18 cellular contexts compared by ENCODE assay signal in genomic region chr9:19495186-19496028, GRCh38.
DNase-seq lines count a peak whose midpoint lies in the region; ATAC-seq, FAIRE-seq and TF ChIP-seq lines count a peak whose summit lies in the region.
"Had no signal": no experiment of that assay in that cellular context is flagged by ENCODE, and none has a peak within 500 bp of the region (broad histone marks: within the 10 kb centered on the region; RNA-seq: fewer than 3 reads in every experiment).

No MANE protein-coding gene starts in this region.

- H3K27ac Mint-ChIP-seq in astrocyte (ENCODE audit: unreplicated experiment) (peak overlapping the region; percentile 73), progenitor cell of endocrine pancreas (no peak overlapping the region)
- H3K27ac Mint-ChIP-seq: CD4-positive, alpha-beta T cell had no signal

- FAIRE-seq in HepG2 (lab: Jason Lieb, UNC) (no peak), astrocyte (lab: Jason Lieb, UNC) (no peak)
- FAIRE-seq: D721Med had no signal

- H3K4me3 Mint-ChIP-seq in astrocyte (ENCODE audit: unreplicated experiment) = no peak overlapping the region
- H3K4me3 Mint-ChIP-seq in progenitor cell of endocrine pancreas (ENCODE audit: low read depth) = no peak overlapping the region
- H3K4me3 Mint-ChIP-seq: CD4-positive, alpha-beta T cell had no signal

- H3K9me3 ChIP-seq in HepG2 (ENCODE audit: low read length) = no peaks in the 10 kb centered on the region
- H3K9me3 ChIP-seq in right lobe of liver = no peaks in the 10 kb centered on the region
- H3K9me3 ChIP-seq in astrocyte (ENCODE audit: insufficient read depth, low read depth, low read length) = no peaks in the 10 kb centered on the region
- H3K9me3 ChIP-seq: SJSA1 had no signal

- H3K4me2 ChIP-seq in HepG2 (ENCODE audit: low read depth, low read length) (no peak overlapping the region), astrocyte (ENCODE audit: low read length) (no peak overlapping the region)

- peaks cover 2% of the 10 kb centered on the region for H3K9me3 Mint-ChIP-seq in astrocyte (ENCODE audit: unreplicated experiment)
- peaks cover 9% of the 10 kb centered on the region for H3K9me3 Mint-ChIP-seq in progenitor cell of endocrine pancreas (ENCODE audit: low read depth)
- H3K9me3 Mint-ChIP-seq: CD4-positive, alpha-beta T cell had no signal

- 13% methylated on average over 8 of the region's 9 CpGs for WGBS in HepG2 (ENCODE audit: low lambda C conversion rate)
- WGBS in right lobe of liver (ENCODE audit: insufficient coverage, low coverage, low lambda C conversion rate, missing lambda C conversion rate) = 50% methylated on average over 8 of the region's 9 CpGs

- H3K27me3 Mint-ChIP-seq in astrocyte (ENCODE audit: low read depth, unreplicated experiment) (peaks cover 20% of the 10 kb centered on the region), progenitor cell of endocrine pancreas (peaks cover 6% of the 10 kb centered on the region)

- TF ChIP-seq EP300 in HepG2 (IDR thresholded peaks at IDR 0.05; ENCODE audit: low read depth in 2 of 2, low read length in 2 of 2) = no peak
- no peak for TF ChIP-seq EP300 in HepG2 (CRISPR knock-in tag; IDR thresholded peaks at IDR 0.05; ENCODE audit: borderline replicate concordance)

- DNase-seq in HepG2 (ENCODE audit: low spot score) = no peak
- no peak for DNase-seq in right lobe of liver
- no peak for DNase-seq in astrocyte (ENCODE audit: low read depth)
- peak; percentile 26 for DNase-seq in iPS-NIHi7 (ENCODE audit: extremely low spot score)
- DNase-seq in NCI-H187 (lab: John Stamatoyannopoulos, UW) = no peak
- no peak for DNase-seq in stimulated activated CD4-positive, alpha-beta T cell treated with anti-CD3 and anti-CD28 coated beads, Interleukin-4, amount 100 ng/mL, for 1 hour
- no peak for DNase-seq in progenitor cell of endocrine pancreas (ENCODE audit: low spot score, unreplicated experiment)
- DNase-seq in NCI-H1930 (lab: John Stamatoyannopoulos, UW) = no peak
- DNase-seq: AML-193; CD4-positive, alpha-beta T cell; KBM-7; NCI-H1092 treated with DMSO at 0.1 percent for 48 hours; NCI-H1694; NCI-H2171 treated with DMSO at 0.1 percent for 48 hours; SW 1271 had no signal

- no peaks in the 10 kb centered on the region for H3K4me1 ChIP-seq in HepG2 (ENCODE audit: insufficient read depth, low read length)
- H3K4me1 ChIP-seq in right lobe of liver = no peaks in the 10 kb centered on the region
- no peaks in the 10 kb centered on the region for H3K4me1 ChIP-seq in astrocyte (ENCODE audit: insufficient read depth, low read length)
- H3K4me1 ChIP-seq: SJSA1 had no signal

- CTCF ChIA-PET in HepG2 (lab: Yijun Ruan, JAX; ENCODE audit: low intra/inter-chr PET ratio, low total read pairs) = no interaction called here

- POLR2A ChIA-PET in HepG2 (lab: Yijun Ruan, JAX) = no interaction called here

- no TSS peak for BruUV-seq in HepG2 (replicated peaks; lab: Mats Ljungman, UMichigan)

- no peak overlapping the region for H3K4me3 ChIP-seq in HepG2 (replicated peaks in 1 of 3; ENCODE audit: insufficient read depth in 1 of 3, low read depth in 2 of 3, low read length in 3 of 3)
- no peak overlapping the region for H3K4me3 ChIP-seq in right lobe of liver
- H3K4me3 ChIP-seq in astrocyte (ENCODE audit: insufficient read depth, low read depth, low read length) = no peak overlapping the region
- H3K4me3 ChIP-seq: SJSA1 had no signal

- H3K27me3 ChIP-seq in HepG2 (ENCODE audit: control insufficient read depth in 1 of 2, insufficient read depth in 2 of 2, low read length in 2 of 2) (peaks cover 2 to 9% of the 10 kb centered on the region in 2 experiments; a peak in 2 of 5 replicates), right lobe of liver (no peaks in the 10 kb centered on the region), astrocyte (ENCODE audit: insufficient read depth, low read length) (peaks cover 10% of the 10 kb centered on the region)
- H3K27me3 ChIP-seq: SJSA1 had no signal

- TF ChIP-seq CTCF in HepG2 (CRISPR knock-in tag; IDR thresholded peaks at IDR 0.05) = no peak
- TF ChIP-seq CTCF in right lobe of liver (IDR thresholded peaks at IDR 0.05) = no peak
- TF ChIP-seq CTCF in astrocyte (IDR thresholded peaks at IDR 0.05; ENCODE audit: insufficient read depth, low read depth, low read length) = no peak
- TF ChIP-seq CTCF in progenitor cell of endocrine pancreas (IDR thresholded peaks at IDR 0.05; ENCODE audit: unreplicated experiment) = no peak

- in situ Hi-C loops in HepG2 (cut with HindIII; ENCODE audit: extremely low pct_ligation_motif_present, low pct_unique_long_range_greater_than_20kb) = loop anchor here (25.0 kb wide), 1 partner anchor 1617 kb away; no protein-coding TSS in a partner anchor

- ATAC-seq in HepG2 = peak; percentile 70
- no peak for ATAC-seq in right lobe of liver

- no peak overlapping the region for H3K27ac ChIP-seq in HepG2 (ENCODE audit: extremely low read length, insufficient read depth, low read length)
- H3K27ac ChIP-seq in right lobe of liver = no peak overlapping the region
- no peak overlapping the region for H3K27ac ChIP-seq in astrocyte (ENCODE audit: low read depth, low read length)
- H3K27ac ChIP-seq: HL-60, SJSA1 had no signal

- H4K20me1 ChIP-seq in HepG2 (ENCODE audit: insufficient read depth, low read length) = no peaks in the 10 kb centered on the region
- H4K20me1 ChIP-seq in astrocyte (ENCODE audit: insufficient read depth, low read length) = no peaks in the 10 kb centered on the region

- TF ChIP-seq RAD21 in HepG2 (CRISPR knock-in tag; IDR thresholded peaks at IDR 0.05) = no peak

- no peak for TF ChIP-seq POLR2A in HepG2 (IDR thresholded peaks at IDR 0.05; ENCODE audit: insufficient read depth in 1 of 2, low read depth in 2 of 2, low read length in 2 of 2)
- TF ChIP-seq POLR2A in right lobe of liver (IDR thresholded peaks at IDR 0.05) = no peak

- no peaks in the 10 kb centered on the region for H3K36me3 ChIP-seq in HepG2 (replicated peaks in 1 of 2; ENCODE audit: control insufficient read depth in 1 of 2, insufficient read depth in 2 of 2, low read length in 2 of 2)
- H3K36me3 ChIP-seq in right lobe of liver = no peaks in the 10 kb centered on the region
- H3K36me3 ChIP-seq in astrocyte (ENCODE audit: insufficient read depth, low read length) = no peaks in the 10 kb centered on the region
- H3K36me3 ChIP-seq: SJSA1 had no signal

- H3K36me3 Mint-ChIP-seq in astrocyte (ENCODE audit: low read depth, unreplicated experiment) (no peaks in the 10 kb centered on the region), progenitor cell of endocrine pancreas (ENCODE audit: insufficient read depth) (no peaks in the 10 kb centered on the region)

- H3K4me1 Mint-ChIP-seq in astrocyte (ENCODE audit: low read depth, unreplicated experiment) (peaks cover 2% of the 10 kb centered on the region), progenitor cell of endocrine pancreas (ENCODE audit: low read depth) (peaks cover 7% of the 10 kb centered on the region)

- intact Hi-C loops in HepG2 (cut with micrococcal nuclease; ENCODE audit: unreplicated experiment) (no loop called here), right lobe of liver (cut with DNase I) (no loop called here)

- H3K9ac ChIP-seq in HepG2 (ENCODE audit: insufficient read depth, low read depth, low read length) (no peak overlapping the region), astrocyte (ENCODE audit: low read length) (no peak overlapping the region)

- H3K79me2 ChIP-seq in HepG2 (ENCODE audit: insufficient read depth, low read length) (no peaks in the 10 kb centered on the region), astrocyte (ENCODE audit: insufficient read depth, low read length) (no peaks in the 10 kb centered on the region)

- H2AFZ ChIP-seq in HepG2 (ENCODE audit: low read length) (no peak overlapping the region), astrocyte (ENCODE audit: low read depth, low read length) (no peak overlapping the region)

TF ChIP-seq in HepG2, 621 proteins besides CTCF, POLR2A, EP300 and RAD21:
- TF ChIP-seq RNF2 (conservative IDR thresholded peaks at IDR 0.05; ENCODE audit: low read depth) (no peak), ZNF235 (CRISPR knock-in tag; IDR thresholded peaks at IDR 0.05; ENCODE audit: borderline replicate concordance) (no peak), ZNF773 (CRISPR knock-in tag; IDR thresholded peaks at IDR 0.05; ENCODE audit: borderline replicate concordance) (no peak), ZBTB4 (CRISPR knock-in tag; IDR thresholded peaks at IDR 0.05; ENCODE audit: borderline replicate concordance) (no peak)
